18 cellular contexts compared by ENCODE assay signal in the genomic region with DNA sequence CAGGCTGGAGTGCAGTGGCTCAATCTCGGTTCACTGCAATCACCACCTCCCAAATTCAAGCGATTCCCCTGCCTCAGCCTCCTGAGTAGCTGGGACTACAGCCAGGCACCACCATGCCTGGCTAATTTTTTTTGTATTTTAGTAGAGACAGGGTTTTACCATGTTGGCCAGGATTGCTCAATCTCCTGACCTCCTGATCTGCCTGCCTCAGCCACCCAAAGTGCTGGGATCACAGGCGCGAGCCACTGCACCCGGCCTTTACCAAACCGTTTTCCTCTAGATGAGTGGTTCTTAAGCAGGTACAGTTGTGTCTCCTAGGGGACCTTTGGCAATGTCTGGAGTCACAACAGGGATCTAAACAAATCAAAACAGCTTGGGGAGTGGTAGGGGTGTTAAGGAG. TPM values are rescaled to one million over a fixed set of nuclear protein-coding genes. Genes with fewer than 3 reads are reported as not detected.
DNase-seq lines count a peak whose midpoint lies in the region; ATAC-seq and TF ChIP-seq lines count a peak whose summit lies in the region.
"Had no signal": no experiment of that assay in that cellular context is flagged by ENCODE, and none has a peak within 500 bp of the region (broad histone marks: within the 10 kb centered on the region; RNA-seq: fewer than 3 reads in every experiment).

No MANE protein-coding gene starts in this region.

- peak; percentile 52 for ATAC-seq in sciatic nerve
- no peak for ATAC-seq in stimulated activated effector memory CD8-positive, alpha-beta T cell treated with anti-CD3 and anti-CD28 coated beads, Interleukin-12 subunit alpha, Interleukin-12 subunit beta, amount 100 ng/mL, for 72 hours
- ATAC-seq: A549 had no signal

- intact Hi-C loops in sciatic nerve (cut with DNase I): no loop called here

- H3K4me3 ChIP-seq in NT2/D1 (ENCODE audit: insufficient read length, low read depth): no peak overlapping the region
- H3K4me3 ChIP-seq in fibroblast of villous mesenchyme (ENCODE audit: low read depth, low read length): no peak overlapping the region
- H3K4me3 ChIP-seq: A549 had no signal

- H3K9ac ChIP-seq in NT2/D1 (ENCODE audit: insufficient read length, low read depth): no peak overlapping the region

- no peak overlapping the region for H3K4me3 Mint-ChIP-seq in stimulated activated effector memory CD8-positive, alpha-beta T cell treated with anti-CD3 and anti-CD28 coated beads, Interleukin-12 subunit alpha, Interleukin-12 subunit beta, amount 100 ng/mL, for 72 hours
- H3K4me3 Mint-ChIP-seq: CD14-positive monocyte; CD4-positive, alpha-beta memory T cell had no signal

- DNase-seq in NT2/D1 (ENCODE audit: low read depth, low spot score) (peak; percentile 47), fibroblast of villous mesenchyme (ENCODE audit: low read depth) (peak; percentile 21), sciatic nerve (ENCODE audit: low spot score) (no peak), HT-29 (ENCODE audit: low spot score) (no peak), iPS-NIHi11 (ENCODE audit: low spot score) (no peak), NCI-H1436 treated with DMSO at 0.1 percent for 48 hours (lab: John Stamatoyannopoulos, UW) (no peak)
- DNase-seq in stimulated activated effector memory CD8-positive, alpha-beta T cell treated with anti-CD3 and anti-CD28 coated beads, Interleukin-12 subunit alpha, Interleukin-12 subunit beta, amount 100 ng/mL, for 72 hours (ENCODE audit: low spot score in 2 of 2): no peak
- DNase-seq: AML-193, DMS153, DMS79, GF-D8, HCEC 1CT had no signal

- H3K4me1 ChIP-seq in NT2/D1 (ENCODE audit: insufficient read depth, insufficient read length): no peaks in the 10 kb centered on the region
- H3K4me1 ChIP-seq: A549 had no signal

- no peak overlapping the region for H3K27ac Mint-ChIP-seq in stimulated activated effector memory CD8-positive, alpha-beta T cell treated with anti-CD3 and anti-CD28 coated beads, Interleukin-12 subunit alpha, Interleukin-12 subunit beta, amount 100 ng/mL, for 72 hours
- H3K27ac Mint-ChIP-seq: CD14-positive monocyte; CD4-positive, alpha-beta memory T cell had no signal

- no peaks in the 10 kb centered on the region for H3K4me1 Mint-ChIP-seq in stimulated activated effector memory CD8-positive, alpha-beta T cell treated with anti-CD3 and anti-CD28 coated beads, Interleukin-12 subunit alpha, Interleukin-12 subunit beta, amount 100 ng/mL, for 72 hours
- H3K4me1 Mint-ChIP-seq: CD14-positive monocyte; CD4-positive, alpha-beta memory T cell had no signal

- no peaks in the 10 kb centered on the region for H3K36me3 ChIP-seq in NT2/D1 (ENCODE audit: insufficient read depth, insufficient read length, low read length)

- no peaks in the 10 kb centered on the region for H3K36me3 Mint-ChIP-seq in stimulated activated effector memory CD8-positive, alpha-beta T cell treated with anti-CD3 and anti-CD28 coated beads, Interleukin-12 subunit alpha, Interleukin-12 subunit beta, amount 100 ng/mL, for 72 hours
- H3K36me3 Mint-ChIP-seq: CD14-positive monocyte; CD4-positive, alpha-beta memory T cell had no signal

- TF ChIP-seq CTCF in C4-2B (conservative IDR thresholded peaks at IDR 0.05) (no peak), fibroblast of villous mesenchyme (IDR thresholded peaks at IDR 0.05; ENCODE audit: insufficient read depth, low read depth, low read length) (no peak)

- no peaks in the 10 kb centered on the region for H3K27me3 ChIP-seq in NT2/D1 (ENCODE audit: insufficient read depth, insufficient read length)

- H3K9me3 Mint-ChIP-seq in stimulated activated effector memory CD8-positive, alpha-beta T cell treated with anti-CD3 and anti-CD28 coated beads, Interleukin-12 subunit alpha, Interleukin-12 subunit beta, amount 100 ng/mL, for 72 hours: no peaks in the 10 kb centered on the region

- peak overlapping the region; percentile 12; the same call in 1 of the 2 replicates for H3K27ac ChIP-seq in C4-2B
- H3K27ac ChIP-seq: 22Rv1, A549 had no signal

- no peaks in the 10 kb centered on the region for H3K9me3 ChIP-seq in NT2/D1 (ENCODE audit: insufficient read depth, low read length)
- H3K9me3 ChIP-seq: A549 had no signal

RNA-seq across cellular contexts. Expression of a gene that starts 11.6 kb away (rescaled TPM):
- total RNA-seq in fibroblast of villous mesenchyme (not detected in 2 replicates), sciatic nerve (not detected)
- total RNA-seq in HT-29 (2014; rRNA removed; shearing (Covaris generic)): 0.13 TPM in 1 of 2 replicates, not detected in the other
- total RNA-seq: CD4-positive, alpha-beta memory T cell; Daoy had no signal

Comparison
In these comparisons a context has a peak if more than half of its experiments do, and no peak if none do; other contexts are left out.
1. DNase-seq: peak in NT2/D1 (single experiment) and fibroblast of villous mesenchyme (single experiment); none in sciatic nerve (single experiment), HT-29 (single experiment), iPS-NIHi11 (single experiment), NCI-H1436 treated with DMSO at 0.1 percent for 48 hours (single experiment) and stimulated activated effector memory CD8-positive, alpha-beta T cell treated with anti-CD3 and anti-CD28 coated beads, Interleukin-12 subunit alpha, Interleukin-12 subunit beta, amount 100 ng/mL, for 72 hours (0 of 2).